10 cellular contexts compared by ENCODE assay signal in genomic region chr5:853416-854090, GRCh38. TPM values are rescaled to one million over a fixed set of nuclear protein-coding genes. Genes with fewer than 3 reads are reported as not detected.
DNase-seq lines count a peak whose midpoint lies in the region; ATAC-seq, FAIRE-seq and TF ChIP-seq lines count a peak whose summit lies in the region.
"Not testable (repeated sequence)": the region's sequence is repeated elsewhere in the genome, so short reads cannot be mapped to it uniquely, and the experiment has no call there.
"Had no signal": no experiment of that assay in that cellular context is flagged by ENCODE, and none has a peak within 500 bp of the region (broad histone marks: within the 10 kb centered on the region; RNA-seq: fewer than 3 reads in every experiment).

No MANE protein-coding gene starts in this region.

- H3K27me3 Mint-ChIP-seq in chondrocyte (ENCODE audit: low read depth): peaks cover 18% of the 10 kb centered on the region

- peak overlapping the region; percentile 38 for H3K14ac ChIP-seq in neuronal stem cell (ENCODE audit: low read length)

- H3K4me1 ChIP-seq in left ventricle myocardium inferior: peaks cover 10% of the 10 kb centered on the region
- H3K4me1 ChIP-seq in right lobe of liver, upper lobe of right lung: not testable (repeated sequence)
- H3K4me1 ChIP-seq in neuronal stem cell (ENCODE audit: control insufficient read depth in 2 of 2, insufficient read depth in 1 of 2, low read depth in 1 of 2, low read length in 2 of 2): peaks cover 23 to 25% of the 10 kb centered on the region in 2 donors

- not testable (repeated sequence) for H3K23ac ChIP-seq in neuronal stem cell (ENCODE audit: low read depth, low read length, poor library complexity)

- not testable (repeated sequence) for H3K27ac Mint-ChIP-seq in chondrocyte (ENCODE audit: unreplicated experiment)

- H3K9ac ChIP-seq in neuronal stem cell (ENCODE audit: low read depth, low read length, poor library complexity): not testable (repeated sequence)

- intact Hi-C loops in left ventricle myocardium inferior (cut with micrococcal nuclease); right lobe of liver (cut with DNase I); sciatic nerve (cut with DNase I); upper lobe of right lung (cut with DNase I): not testable (repeated sequence)

- H3K4me3 ChIP-seq in left ventricle myocardium inferior; right lobe of liver; neuronal stem cell (ENCODE audit: low read length in 2 of 2); upper lobe of right lung: not testable (repeated sequence)

- H3K18ac ChIP-seq in neuronal stem cell (ENCODE audit: low read length): not testable (repeated sequence)

- not testable (repeated sequence) for H3K27ac ChIP-seq in left ventricle myocardium inferior (replicated peaks); right lobe of liver; neuronal stem cell (replicated peaks; ENCODE audit: low read length); upper lobe of right lung

- TF ChIP-seq POLR2A in right lobe of liver (IDR thresholded peaks at IDR 0.05): not testable (repeated sequence)

- not testable (repeated sequence) for H3K4me3 Mint-ChIP-seq in chondrocyte (ENCODE audit: unreplicated experiment)

- H2BK5ac ChIP-seq in neuronal stem cell (ENCODE audit: low read length): not testable (repeated sequence)

- not testable (repeated sequence) for H3K36me3 ChIP-seq in left ventricle myocardium inferior; right lobe of liver; neuronal stem cell (replicated peaks in 1 of 2; ENCODE audit: control insufficient read depth in 2 of 2, insufficient read depth in 2 of 2, low read length in 2 of 2); upper lobe of right lung

- H3K9me3 ChIP-seq in left ventricle myocardium inferior (replicated peaks); right lobe of liver; neuronal stem cell (replicated peaks in 1 of 2; ENCODE audit: control insufficient read depth in 2 of 2, insufficient read depth in 1 of 2, low read depth in 1 of 2, low read length in 2 of 2); upper lobe of right lung: not testable (repeated sequence)

- not testable (repeated sequence) for H2AFZ ChIP-seq in neuronal stem cell (ENCODE audit: low read length)

- DNase-seq in HTR-8/SVneo (ENCODE audit: insufficient read length, low spot score); neuronal stem cell (ENCODE audit: low spot score): not testable (repeated sequence)
- DNase-seq in activated effector memory CD4-positive, alpha-beta T cell treated with anti-CD3 and anti-CD28 coated beads, Interleukin-2, amount 50 U/mL, for 16 hours: peak; percentile 50
- DNase-seq in chondrocyte (ENCODE audit: low spot score) (peak; percentile 66), left ventricle myocardium inferior (peak; percentile 10), right lobe of liver (peak in 2 of 3 donors; percentile 5 to 34), sciatic nerve (ENCODE audit: low spot score) (peak; percentile 28), upper lobe of right lung (peak; percentile 57)

- ATAC-seq in right lobe of liver, sciatic nerve, upper lobe of right lung: not testable (repeated sequence)

- not testable (repeated sequence) for H2BK120ac ChIP-seq in neuronal stem cell (ENCODE audit: low read depth, low read length)

- not testable (repeated sequence) for H3K4ac ChIP-seq in neuronal stem cell (ENCODE audit: low read length)

- H2AK5ac ChIP-seq in neuronal stem cell (ENCODE audit: low read depth, low read length): not testable (repeated sequence)

- not testable (repeated sequence) for H3K4me1 Mint-ChIP-seq in chondrocyte (ENCODE audit: low read depth)

- 84% methylated on average over 8 of the region's 18 CpGs for WGBS in right lobe of liver (ENCODE audit: insufficient coverage, low coverage, low lambda C conversion rate, missing lambda C conversion rate)
- no CpG with 5 or more reads among the region's 18 CpGs for WGBS in neuronal stem cell (ENCODE audit: extremely low coverage in 2 of 2, insufficient read length in 2 of 2, insufficient replicate concordance in 1 of 2), 2 donors

- not testable (repeated sequence) for H3K4me2 ChIP-seq in neuronal stem cell (ENCODE audit: insufficient read depth, low read length, poor library complexity, severe bottlenecking)

- not testable (repeated sequence) for H3K9me3 Mint-ChIP-seq in chondrocyte (ENCODE audit: low read depth)

- not testable (repeated sequence) for H4K91ac ChIP-seq in neuronal stem cell (ENCODE audit: low read depth, low read length, poor library complexity)

- TF ChIP-seq CTCF in chondrocyte (IDR thresholded peaks at IDR 0.05); left ventricle myocardium inferior (IDR thresholded peaks at IDR 0.05; ENCODE audit: borderline replicate concordance); right lobe of liver (IDR thresholded peaks at IDR 0.05); upper lobe of right lung (IDR thresholded peaks at IDR 0.05): not testable (repeated sequence)

- peak; percentile 40 for FAIRE-seq in HTR-8/SVneo (lab: Jason Lieb, UNC)

- not testable (repeated sequence) for H4K8ac ChIP-seq in neuronal stem cell (ENCODE audit: low read depth, low read length)

- not testable (repeated sequence) for H3K36me3 Mint-ChIP-seq in chondrocyte (ENCODE audit: low read depth)

- H2BK15ac ChIP-seq in neuronal stem cell (ENCODE audit: low read length): not testable (repeated sequence)

- not testable (repeated sequence) for H2BK12ac ChIP-seq in neuronal stem cell (ENCODE audit: low read length)

- not testable (repeated sequence) for H3K79me1 ChIP-seq in neuronal stem cell (ENCODE audit: low read depth, low read length)

- H3K27me3 ChIP-seq in left ventricle myocardium inferior (ENCODE audit: low read depth): peaks cover 16% of the 10 kb centered on the region
- not testable (repeated sequence) for H3K27me3 ChIP-seq in right lobe of liver; neuronal stem cell (ENCODE audit: control insufficient read depth in 3 of 3, insufficient read depth in 3 of 3, low read depth in 1 of 3, low read length in 3 of 3)
- H3K27me3 ChIP-seq in upper lobe of right lung: peaks cover 19% of the 10 kb centered on the region

RNA-seq across cellular contexts. Expression of gene ZDHHC11, which starts 2.8 kb away (rescaled TPM):
- 1.9 to 4.7 TPM (median 2.3 TPM) in 3 replicates for total RNA-seq in chondrocyte
- total RNA-seq in left ventricle myocardium inferior: 18.7 TPM
- total RNA-seq in right lobe of liver: 10 to 100 TPM in 2 of 6 experiments, 1 to 10 TPM in 3, under 1 TPM in 1; 0.50 to 14.4 (median 5.8) TPM
- polyA plus RNA-seq in neuronal stem cell (2013, experiment 1 of 2): 6.4 TPM
- 6.7 TPM for polyA plus RNA-seq in neuronal stem cell (2013, experiment 2 of 2)
- 4.9 TPM for total RNA-seq in sciatic nerve
- 12.6 TPM for total RNA-seq in upper lobe of right lung
- polyA plus RNA-seq: CD14-positive monocyte; CD8-positive, alpha-beta memory T cell had no signal

RNA-seq across cellular contexts. Expression of gene BRD9, which starts 39.0 kb away (rescaled TPM):
- total RNA-seq in chondrocyte: 26.5 to 30.4 TPM (median 30.1 TPM) in 3 replicates
- total RNA-seq in left ventricle myocardium inferior: 23.6 TPM
- 10 to 100 TPM; 10.7 to 16.7 (median 13.8) TPM for total RNA-seq in right lobe of liver
- 31.5 TPM for polyA plus RNA-seq in neuronal stem cell (2013, experiment 1 of 2)
- polyA plus RNA-seq in neuronal stem cell (2013, experiment 2 of 2): 31.0 TPM
- 38.5 TPM for total RNA-seq in sciatic nerve
- total RNA-seq in upper lobe of right lung: 33.8 TPM

RNA-seq across cellular contexts. Expression of gene TRIP13, which starts 39.1 kb away (rescaled TPM):
- total RNA-seq in chondrocyte (4.9 to 8.1 TPM (median 6.4 TPM) in 3 replicates), left ventricle myocardium inferior (0.44 TPM), right lobe of liver (1 to 10 TPM in 2 of 6 experiments, under 1 TPM in 4; 0.15 to 3.2 (median 0.70) TPM), sciatic nerve (0.89 TPM), upper lobe of right lung (0.81 TPM)
- polyA plus RNA-seq in neuronal stem cell (2013, experiment 1 of 2): 24.6 TPM
- 25.7 TPM for polyA plus RNA-seq in neuronal stem cell (2013, experiment 2 of 2)
